ENCODE assay signal across 8 cellular contexts in genomic region chr9:75892168-75892901, GRCh38. TPM values are rescaled to one million over a fixed set of nuclear protein-coding genes. Genes with fewer than 3 reads are reported as not detected.
DNase-seq lines count a peak whose midpoint lies in the region; ATAC-seq, FAIRE-seq and TF ChIP-seq lines count a peak whose summit lies in the region.

No MANE protein-coding gene starts in this region.

- intact Hi-C loops in left lung (cut with DNase I), result no loop called here

- H3K27me3 ChIP-seq in BJ (ENCODE audit: control insufficient read depth, insufficient read depth, low read length) (peaks cover 8% of the 10 kb centered on the region), bronchial epithelial cell (ENCODE audit: control insufficient read depth, insufficient read depth, low read length) (no peaks in the 10 kb centered on the region), left lung (peaks cover 0 to 35% of the 10 kb centered on the region in 2 donors)

- H3K36me3 ChIP-seq in BJ (ENCODE audit: control insufficient read depth, insufficient read depth, low read length) (no peaks in the 10 kb centered on the region), bronchial epithelial cell (ENCODE audit: control insufficient read depth, insufficient read depth, low read length) (no peaks in the 10 kb centered on the region), left lung (no peaks in the 10 kb centered on the region)

- H3K27ac ChIP-seq in left lung, result no peak overlapping the region

- no peak for TF ChIP-seq CTCF in BJ (IDR thresholded peaks at IDR 0.05; ENCODE audit: insufficient read depth, low read depth, low read length)
- no peak for TF ChIP-seq CTCF in bronchial epithelial cell (IDR thresholded peaks at IDR 0.05; ENCODE audit: insufficient read depth, low read length, severe bottlenecking)
- no peak for TF ChIP-seq CTCF in left lung (IDR thresholded peaks at IDR 0.05)

- no peak for DNase-seq in BJ (ENCODE audit: low read depth)
- DNase-seq in NCI-H526 (lab: John Stamatoyannopoulos, UW), result peak; percentile 21 to 60
- DNase-seq in bronchial epithelial cell (ENCODE audit: low read depth), result no peak
- DNase-seq in left lung, result peak; percentile 42 to 78
- peak; percentile 36 to 55 for DNase-seq in stimulated activated CD4-positive, alpha-beta T cell treated with anti-CD3 and anti-CD28 coated beads, Interleukin-2, amount 100 ng/mL, for 24 hours
- DNase-seq in SK-N-DZ (ENCODE audit: low spot score), result no peak
- no peak for DNase-seq in NCI-H128 (lab: John Stamatoyannopoulos, UW; ENCODE audit: unreplicated experiment)
- DNase-seq in NCI-H2081 (lab: John Stamatoyannopoulos, UW), result no peak

- POLR2A ChIA-PET in BJ (lab: Charles Lee), result no interaction called here

- CTCF ChIA-PET in BJ (lab: Yijun Ruan, JAX), result interaction anchor here (0.7 kb wide), 1 partner anchor 14 kb away, joined by 3 read pairs; no protein-coding TSS in a partner anchor

- no peak for FAIRE-seq in bronchial epithelial cell (lab: Jason Lieb, UNC)

- H3K4me3 ChIP-seq in BJ (ENCODE audit: low read depth, low read length) (peak overlapping the region; percentile 57), bronchial epithelial cell (ENCODE audit: low read depth, low read length) (peak overlapping the region; percentile 74), left lung (peak overlapping the region; percentile 72 to 87)

- peak; percentile 0 for ATAC-seq in left lung

- H3K9me3 ChIP-seq in left lung, result no peaks in the 10 kb centered on the region

- H3K4me1 ChIP-seq in left lung, result peaks cover 4 to 23% of the 10 kb centered on the region in 2 donors

RNA-seq across cellular contexts. Expression of gene PCSK5, which starts 1.9 kb away (rescaled TPM):
- polyA plus RNA-seq in BJ (2011; rRNA removed), result 0.66 and 0.74 TPM in 2 replicates
- 0.67 and 2.2 TPM in 2 replicates for polyA minus RNA-seq in BJ (2011; rRNA and poly(A)+ RNA removed)
- 4.2 and 5.2 TPM in 2 replicates for total RNA-seq in bronchial epithelial cell
- total RNA-seq in left lung, result 10 to 100 TPM; 18.7 to 20.3 TPM
- polyA plus RNA-seq in SK-N-DZ (2014; cell fraction: cytosol; rRNA removed), result 0.03 TPM in 2 replicates
- 0.33 and 0.51 TPM in 2 replicates for polyA plus RNA-seq in SK-N-DZ (2014; cell fraction: nucleus; rRNA removed)

Comparison
In these comparisons a context has a peak if more than half of its experiments do, and no peak if none do; other contexts are left out.
1. DNase-seq: peak in NCI-H526 (2 of 2), left lung (2 of 2) and stimulated activated CD4-positive, alpha-beta T cell treated with anti-CD3 and anti-CD28 coated beads, Interleukin-2, amount 100 ng/mL, for 24 hours (2 of 2); none in BJ (single experiment), bronchial epithelial cell (single experiment), SK-N-DZ (single experiment), NCI-H128 (single experiment) and NCI-H2081 (0 of 2).
2. Peak in every context shown above with its lines, with median percentiles within 50 percentile points of each other: H3K4me3 ChIP-seq.